17 cellular contexts compared by ENCODE assay signal in the genomic region with DNA sequence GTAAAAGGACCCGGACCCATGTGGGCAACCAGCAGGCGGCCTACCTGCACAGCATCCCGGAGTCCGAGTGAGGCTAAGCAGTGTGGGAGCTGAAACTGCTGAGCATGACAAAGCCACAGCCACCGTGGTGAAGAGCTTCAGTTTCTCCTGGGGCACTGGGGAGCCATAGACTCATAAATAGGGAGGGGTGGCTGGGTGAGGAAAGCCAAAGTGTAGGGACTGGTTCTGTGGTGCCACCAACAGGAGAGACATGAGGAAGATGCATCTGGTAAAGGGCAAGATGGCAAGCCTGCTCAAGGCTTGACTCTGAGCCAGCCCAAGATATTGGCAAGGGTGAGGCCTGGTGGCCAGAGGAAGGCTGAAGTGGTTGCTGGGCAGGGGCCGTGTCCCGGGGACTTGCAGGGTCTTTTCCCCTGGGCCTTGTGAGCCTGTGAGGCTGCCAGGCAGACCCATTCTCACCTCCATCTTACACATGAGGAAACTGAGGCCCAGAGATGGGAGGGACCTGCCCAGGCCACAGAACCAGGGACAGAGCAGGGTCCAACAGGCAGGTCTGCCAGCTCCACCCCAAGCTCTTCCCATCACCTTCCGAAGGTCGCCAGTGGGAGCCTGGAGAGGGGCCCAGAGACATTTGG. TPM values are rescaled to one million over a fixed set of nuclear protein-coding genes. Genes with fewer than 3 reads are reported as not detected.
DNase-seq lines count a peak whose midpoint lies in the region; ATAC-seq and TF ChIP-seq lines count a peak whose summit lies in the region.
"Had no signal": no experiment of that assay in that cellular context is flagged by ENCODE, and none has a peak within 500 bp of the region (broad histone marks: within the 10 kb centered on the region; RNA-seq: fewer than 3 reads in every experiment).

No MANE protein-coding gene starts in this region.

- no peak overlapping the region for H3K4me3 ChIP-seq in CD4-positive, CD25-positive, alpha-beta regulatory T cell (ENCODE audit: low read depth, low read length)
- H3K4me3 ChIP-seq in Loucy (ENCODE audit: low read length, poor library complexity, severe bottlenecking): no peak overlapping the region
- H3K4me3 ChIP-seq: cardiac muscle cell, ovary, Peyer's patch, tibial nerve had no signal

- no peaks in the 10 kb centered on the region for H3K9me3 ChIP-seq in CD4-positive, CD25-positive, alpha-beta regulatory T cell (ENCODE audit: control insufficient read depth in 2 of 2, low read length in 2 of 2)
- no peaks in the 10 kb centered on the region for H3K9me3 ChIP-seq in Loucy (ENCODE audit: insufficient read depth, low read depth, low read length)
- H3K9me3 ChIP-seq: ovary, Peyer's patch, tibial nerve had no signal

- H3K27me3 Mint-ChIP-seq in CD4-positive, CD25-positive, alpha-beta regulatory T cell: no peaks in the 10 kb centered on the region
- H3K27me3 Mint-ChIP-seq in activated T-helper 17 cell treated with anti-CD3 and anti-CD28 coated beads, Interleukin-2, amount 50 U/mL, for 72 hours: no peaks in the 10 kb centered on the region
- no peaks in the 10 kb centered on the region for H3K27me3 Mint-ChIP-seq in naive thymus-derived CD8-positive, alpha-beta T cell

- peak overlapping the region in 1 of 4 donors; percentile 41 for H3K4me3 Mint-ChIP-seq in CD4-positive, CD25-positive, alpha-beta regulatory T cell
- peak overlapping the region; percentile 2 for H3K4me3 Mint-ChIP-seq in activated T-helper 17 cell treated with anti-CD3 and anti-CD28 coated beads, Interleukin-2, amount 50 U/mL, for 72 hours
- no peak overlapping the region for H3K4me3 Mint-ChIP-seq in naive thymus-derived CD8-positive, alpha-beta T cell

- H3K9me3 Mint-ChIP-seq in CD4-positive, CD25-positive, alpha-beta regulatory T cell: peaks cover 0 to 2% (median 0%) of the 10 kb centered on the region in 7 donors
- H3K9me3 Mint-ChIP-seq in activated T-helper 17 cell treated with anti-CD3 and anti-CD28 coated beads, Interleukin-2, amount 50 U/mL, for 72 hours: no peaks in the 10 kb centered on the region
- H3K9me3 Mint-ChIP-seq in naive thymus-derived CD8-positive, alpha-beta T cell: no peaks in the 10 kb centered on the region

- DNase-seq in CD4-positive, CD25-positive, alpha-beta regulatory T cell: peak in 1 of 3 donors; percentile 32
- no peak for DNase-seq in naive thymus-derived CD8-positive, alpha-beta T cell
- DNase-seq in NCI-H82 treated with DMSO at 0.1 percent for 48 hours (lab: John Stamatoyannopoulos, UW; ENCODE audit: unreplicated experiment): no peak
- DNase-seq: activated T-cell treated with anti-CD3 and anti-CD28 coated beads, Interleukin-2, amount 50 U/mL, for 1 hour; hippocampal formation; NCI-H1105; ovary; Peyer's patch; stimulated activated CD4-positive, alpha-beta T cell treated with anti-CD3 and anti-CD28 coated beads, Interleukin-4, amount 100 ng/mL, for 4 hours; WERI-Rb-1 had no signal

- H3K9me2 ChIP-seq in Loucy (replicated peaks; ENCODE audit: low read depth, low read length): no peaks in the 10 kb centered on the region

- peaks cover 15% of the 10 kb centered on the region; the same call in 1 of the 2 replicates for H3K79me2 ChIP-seq in Loucy (ENCODE audit: insufficient read depth, low read length)

- H3K9ac ChIP-seq in Loucy (ENCODE audit: low read depth, low read length, poor library complexity, severe bottlenecking): no peak overlapping the region

- H3K36me3 ChIP-seq in CD4-positive, CD25-positive, alpha-beta regulatory T cell (ENCODE audit: control insufficient read depth, insufficient read depth, low read length): peaks cover 38% of the 10 kb centered on the region
- peaks cover 9% of the 10 kb centered on the region; the same call in 1 of the 2 replicates for H3K36me3 ChIP-seq in Loucy (ENCODE audit: insufficient read depth, low read length)
- H3K36me3 ChIP-seq: cardiac muscle cell, ovary, Peyer's patch, tibial nerve, WERI-Rb-1 had no signal

- H3F3A ChIP-seq in Loucy (ENCODE audit: low read depth): peaks cover 9% of the 10 kb centered on the region

- H4K20me1 ChIP-seq in Loucy (ENCODE audit: insufficient read depth, low read length, poor library complexity, severe bottlenecking): no peaks in the 10 kb centered on the region

- no peak overlapping the region for H3K27ac ChIP-seq in CD4-positive, CD25-positive, alpha-beta regulatory T cell (ENCODE audit: insufficient read depth, low read length, poor library complexity, severe bottlenecking)
- H3K27ac ChIP-seq: cardiac muscle cell, ovary, tibial nerve, WERI-Rb-1 had no signal

- peaks cover 65% of the 10 kb centered on the region for H3K4me1 ChIP-seq in CD4-positive, CD25-positive, alpha-beta regulatory T cell (ENCODE audit: control insufficient read depth, insufficient read depth, low read length, poor library complexity, severe bottlenecking)
- peaks cover 83% of the 10 kb centered on the region for H3K4me1 ChIP-seq in Loucy (ENCODE audit: insufficient read depth, low read length, poor library complexity, severe bottlenecking)

- no peak overlapping the region for H2AFZ ChIP-seq in Loucy (ENCODE audit: low read length)

- no peaks in the 10 kb centered on the region for H3K27me3 ChIP-seq in CD4-positive, CD25-positive, alpha-beta regulatory T cell (ENCODE audit: control insufficient read depth, insufficient read depth, low read length)
- no peaks in the 10 kb centered on the region for H3K27me3 ChIP-seq in Loucy (ENCODE audit: insufficient read depth, low read length, poor library complexity, severe bottlenecking)
- H3K27me3 ChIP-seq: cardiac muscle cell, ovary, Peyer's patch, tibial nerve had no signal

- no peak overlapping the region for H3K4me2 ChIP-seq in Loucy (ENCODE audit: low read depth, low read length, poor library complexity, severe bottlenecking)

- peak; percentile 13; the same call in 1 of the 2 replicates for TF ChIP-seq CTCF in Loucy (conservative IDR thresholded peaks at IDR 0.05; ENCODE audit: low read length)

- POLR2A ChIA-PET in naive thymus-derived CD8-positive, alpha-beta T cell (lab: Charles Lee): interaction anchor here (0.6 to 9.6 kb wide), 6 partner anchors 12 to 82 kb away, joined by 3 to 141 read pairs (median 6); a partner anchor contains a TSS

- peak overlapping the region; percentile 63 to 79 (median 71) for H3K27ac Mint-ChIP-seq in CD4-positive, CD25-positive, alpha-beta regulatory T cell
- H3K27ac Mint-ChIP-seq in activated T-helper 17 cell treated with anti-CD3 and anti-CD28 coated beads, Interleukin-2, amount 50 U/mL, for 72 hours: peak overlapping the region; percentile 75
- peak overlapping the region; percentile 69 to 94 (median 79) for H3K27ac Mint-ChIP-seq in naive thymus-derived CD8-positive, alpha-beta T cell

- no peak for ATAC-seq in CD4-positive, CD25-positive, alpha-beta regulatory T cell (ENCODE audit: low read depth in 2 of 2)
- peak; percentile 22 for ATAC-seq in activated T-helper 17 cell treated with anti-CD3 and anti-CD28 coated beads, Interleukin-2, amount 50 U/mL, for 72 hours (replicated peaks)
- no peak for ATAC-seq in naive thymus-derived CD8-positive, alpha-beta T cell
- ATAC-seq in GM21528 (IDR thresholded peaks at IDR 0.05; ENCODE audit: low FRiP score, unreplicated experiment): no peak
- no peak for ATAC-seq in GM19351 (IDR thresholded peaks at IDR 0.05; ENCODE audit: unreplicated experiment)
- ATAC-seq in HG03442 (IDR thresholded peaks at IDR 0.05; ENCODE audit: unreplicated experiment): no peak

- peaks cover 18% of the 10 kb centered on the region for H3K36me3 Mint-ChIP-seq in CD4-positive, CD25-positive, alpha-beta regulatory T cell
- H3K36me3 Mint-ChIP-seq in activated T-helper 17 cell treated with anti-CD3 and anti-CD28 coated beads, Interleukin-2, amount 50 U/mL, for 72 hours (ENCODE audit: low read depth): peaks cover 60% of the 10 kb centered on the region
- H3K36me3 Mint-ChIP-seq in naive thymus-derived CD8-positive, alpha-beta T cell: peaks cover 0 to 38% (median 11%) of the 10 kb centered on the region in 3 donors

- H3K4me1 Mint-ChIP-seq in CD4-positive, CD25-positive, alpha-beta regulatory T cell: peaks cover 6 to 83% (median 38%) of the 10 kb centered on the region in 4 donors
- peaks cover 48% of the 10 kb centered on the region for H3K4me1 Mint-ChIP-seq in activated T-helper 17 cell treated with anti-CD3 and anti-CD28 coated beads, Interleukin-2, amount 50 U/mL, for 72 hours
- H3K4me1 Mint-ChIP-seq in naive thymus-derived CD8-positive, alpha-beta T cell: peaks cover 39 to 93% (median 88%) of the 10 kb centered on the region in 4 donors

RNA-seq across cellular contexts. Expression of a gene that starts 30.4 kb away (rescaled TPM):
- 153 TPM for total RNA-seq in CD4-positive, CD25-positive, alpha-beta regulatory T cell
- 10 to 100 TPM; 47.4 to 56.9 (median 48.9) TPM for polyA plus RNA-seq in CD4-positive, CD25-positive, alpha-beta regulatory T cell
- 100 to 1,000 TPM in 1 of 2 donors, 10 to 100 TPM in 1; 53.7 to 124 TPM for total RNA-seq in activated T-helper 17 cell treated with anti-CD3 and anti-CD28 coated beads, Interleukin-2, amount 50 U/mL, for 72 hours
- total RNA-seq in naive thymus-derived CD8-positive, alpha-beta T cell: 100 to 1,000 TPM; 177 to 193 TPM
- 10 to 100 TPM; 48.9 to 60.8 (median 54.6) TPM for polyA plus RNA-seq in naive thymus-derived CD8-positive, alpha-beta T cell
- total RNA-seq: cardiac muscle cell had no signal
- polyA plus RNA-seq: cardiac muscle cell had no signal
